In the genomic region with DNA sequence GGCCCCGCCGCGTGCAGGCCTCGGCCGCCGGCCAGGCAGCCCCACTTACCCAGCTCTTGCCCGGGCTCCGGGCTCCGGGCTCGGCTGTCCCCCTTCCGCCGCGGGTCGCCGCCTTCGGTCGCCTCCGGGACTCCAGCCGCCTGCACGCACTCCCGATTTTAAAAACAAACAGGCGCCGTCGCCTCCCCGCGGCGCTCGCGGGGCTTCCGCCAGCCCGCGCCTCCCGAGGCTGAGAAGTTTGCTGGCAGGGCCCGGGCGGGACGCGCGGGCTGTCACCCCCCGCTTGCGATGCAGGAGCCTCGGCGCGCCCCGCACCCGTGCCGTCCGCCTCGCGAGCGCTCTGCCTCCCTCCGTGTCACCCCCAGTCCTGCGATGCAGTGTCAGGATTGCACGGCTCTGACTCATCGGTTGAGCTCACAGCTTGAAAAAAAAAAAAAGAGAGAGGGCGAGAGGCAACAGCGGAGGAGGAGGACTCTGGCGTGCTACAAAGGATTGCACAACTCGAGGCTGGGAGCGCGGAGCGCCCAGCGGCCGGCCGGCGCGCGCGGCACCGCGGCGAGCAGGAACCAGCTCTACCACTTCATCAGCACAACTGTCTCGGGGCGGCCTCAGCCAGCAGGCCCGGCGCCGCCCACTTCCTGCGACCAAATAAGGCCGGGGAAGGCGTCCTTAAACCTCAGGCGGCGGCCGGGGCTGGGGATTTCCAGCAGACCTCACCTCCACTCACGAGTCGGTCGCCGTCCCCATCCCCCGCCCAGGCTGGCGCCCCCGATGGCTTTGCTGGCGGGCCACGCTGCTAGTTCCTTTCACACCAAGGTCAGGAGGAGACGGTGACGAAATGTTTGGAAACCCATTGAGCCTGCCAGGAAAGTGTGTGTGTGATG, we compare ENCODE assay signal across 8 cellular contexts. TPM values are rescaled to one million over a fixed set of nuclear protein-coding genes. Genes with fewer than 3 reads are reported as not detected.
DNase-seq lines count a peak whose midpoint lies in the region; ATAC-seq and TF ChIP-seq lines count a peak whose summit lies in the region.

No MANE protein-coding gene starts in this region.

- H3K4me1 ChIP-seq in mucosa of stomach (ENCODE audit: control insufficient read depth, insufficient read depth, low read length) = peaks cover 85% of the 10 kb centered on the region

- peak; percentile 40 for ATAC-seq in GM21717 (IDR thresholded peaks at IDR 0.05; ENCODE audit: unreplicated experiment)

- no peaks in the 10 kb centered on the region for H3K9me3 ChIP-seq in mucosa of stomach (ENCODE audit: control insufficient read depth, low read length)

- H3K9ac ChIP-seq in mucosa of stomach (ENCODE audit: low read length) = peak overlapping the region; percentile 35

- no peak for TF ChIP-seq CTCF in epithelial cell of proximal tubule (conservative IDR thresholded peaks at IDR 0.05; ENCODE audit: low read depth, low read length)

- H3K27me3 ChIP-seq in mucosa of stomach (ENCODE audit: control insufficient read depth, insufficient read depth, low read length) = no peaks in the 10 kb centered on the region

- H3K4me3 ChIP-seq in Jurkat, Clone E6-1 (ENCODE audit: low read length) = peak overlapping the region; percentile 85
- H3K4me3 ChIP-seq in epithelial cell of proximal tubule (ENCODE audit: low read depth, low read length) (peak overlapping the region; percentile 82), mucosa of stomach (ENCODE audit: low read length) (peak overlapping the region; percentile 20)

- H3K36me3 ChIP-seq in mucosa of stomach (ENCODE audit: control insufficient read depth, insufficient read depth, low read length) = no peaks in the 10 kb centered on the region

- DNase-seq in DMS79 treated with DMSO at 0.1 percent for 48 hours (lab: John Stamatoyannopoulos, UW) (peak; percentile 99), OCI-M2 (lab: John Stamatoyannopoulos, UW; ENCODE audit: unreplicated experiment) (peak; percentile 62), epithelial cell of proximal tubule (ENCODE audit: low read depth) (peak; percentile 83)
- peak; percentile 90 for DNase-seq in Jurkat, Clone E6-1 (ENCODE audit: low read depth, low spot score)
- DNase-seq in activated T-cell treated with anti-CD3 and anti-CD28 coated beads, Interleukin-2, amount 50 U/mL, for 1 hour = peak; percentile 96
- DNase-seq in stimulated activated CD8-positive, alpha-beta memory T cell treated with anti-CD3 and anti-CD28 coated beads, Interleukin-4, amount 100 ng/mL, for 4 hours (ENCODE audit: low read depth in 2 of 2, low spot score in 1 of 2) = peak; percentile 88 to 96

RNA-seq across cellular contexts. Expression of a gene that starts 45.8 kb away (rescaled TPM):
- polyA plus RNA-seq in Jurkat, Clone E6-1 (2012; ENCODE audit: insufficient read depth, insufficient read length) = 21.7 TPM
- 22.9 and 23.6 TPM in 2 replicates for total RNA-seq in epithelial cell of proximal tubule

Comparison
In these comparisons a context has a peak if more than half of its experiments do, and no peak if none do; other contexts are left out.
1. Peak in every context shown above with its lines: DNase-seq, ATAC-seq and H3K4me3 ChIP-seq.
2. H3K4me3 ChIP-seq: peak in every context shown above with its lines; median percentile 85 in Jurkat, Clone E6-1; 82 in epithelial cell of proximal tubule; 20 in mucosa of stomach.